ENCODE assay signal across 19 cellular contexts in the genomic region with DNA sequence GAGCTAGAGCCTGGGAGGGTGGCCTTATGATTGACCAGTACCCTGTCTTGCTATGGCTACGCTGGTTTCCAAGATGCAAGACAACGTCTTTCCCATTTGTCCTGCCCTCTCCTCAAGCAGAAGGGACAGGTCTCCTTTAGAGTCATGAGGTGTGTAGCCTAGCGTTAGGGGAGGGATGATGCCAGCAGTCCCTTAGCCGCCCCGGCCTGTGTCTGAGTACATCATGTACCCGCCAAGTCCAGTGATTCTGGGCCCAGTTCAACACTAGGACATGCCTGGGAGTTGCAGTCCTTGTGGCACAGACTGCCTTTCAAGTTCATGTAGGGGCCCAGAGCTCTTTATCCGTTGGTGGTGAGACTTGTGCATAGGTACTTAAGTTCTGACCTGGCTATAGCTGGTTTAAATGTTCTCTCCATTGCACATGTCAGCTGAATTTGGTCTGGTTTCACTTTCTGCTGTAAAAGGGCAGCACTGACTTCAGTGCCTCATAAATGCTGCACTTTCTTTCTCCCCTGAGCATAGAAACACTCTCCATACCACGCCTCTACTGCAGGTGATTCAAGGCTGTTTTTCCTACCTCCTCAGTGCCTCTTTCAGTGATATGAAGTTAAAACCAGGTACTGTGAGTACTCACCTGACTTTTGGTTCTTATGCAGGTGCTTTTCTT.
A peak's percentile ranks its signal among the peaks of the same experiment; 100 is the strongest.
DNase-seq lines count a peak whose midpoint lies in the region; ATAC-seq and TF ChIP-seq lines count a peak whose summit lies in the region.
"Had no signal": no experiment of that assay in that cellular context is flagged by ENCODE, and none has a peak within 500 bp of the region (broad histone marks: within the 10 kb centered on the region; RNA-seq: fewer than 3 reads in every experiment).

No MANE protein-coding gene starts in this region.

- TF ChIP-seq CTCF in KMS-11 (conservative IDR thresholded peaks at IDR 0.05; ENCODE audit: low read depth, low read length): no peak

- H3K79me2 ChIP-seq in KMS-11 (ENCODE audit: insufficient read depth, low read depth): no peaks in the 10 kb centered on the region

- H3K4me1 ChIP-seq in KMS-11 (ENCODE audit: low read depth, poor library complexity, severe bottlenecking): peaks cover 24% of the 10 kb centered on the region

- ATAC-seq in GM18498 (IDR thresholded peaks at IDR 0.05; ENCODE audit: unreplicated experiment): peak; percentile 98
- peak; percentile 71 for ATAC-seq in GM21367 (IDR thresholded peaks at IDR 0.05; ENCODE audit: unreplicated experiment)
- peak; percentile 63 for ATAC-seq in HG02884 (IDR thresholded peaks at IDR 0.05; ENCODE audit: unreplicated experiment)
- ATAC-seq: left cardiac atrium, right cardiac atrium had no signal

- peak overlapping the region; percentile 37; the same call in 1 of the 2 replicates for H3K27ac ChIP-seq in KMS-11

- no peak for DNase-seq in NCI-H146 (lab: John Stamatoyannopoulos, UW)
- DNase-seq in midbrain (lab: John Stamatoyannopoulos, UW): no peak
- DNase-seq in AML-193 (lab: John Stamatoyannopoulos, UW): no peak
- DNase-seq in amygdala (lab: John Stamatoyannopoulos, UW): no peak
- DNase-seq: activated B cell treated with CpG ODN at 0.5 μM for 24 hours; caudate nucleus; DND-41; Karpas-422; left cardiac atrium; NCI-H1436; NCI-H226; occipital lobe; stimulated activated CD4-positive, alpha-beta T cell treated with anti-CD3 and anti-CD28 coated beads, Interleukin-1b, Interleukin-23, amount 100 ng/mL, for 48 hours; T-helper 1 cell had no signal

- no peak overlapping the region for H3K4me3 ChIP-seq in KMS-11 (IDR thresholded peaks at IDR 0.05; ENCODE audit: insufficient read depth, low read depth, low read length)

- no peaks in the 10 kb centered on the region for H4K20me1 ChIP-seq in KMS-11 (ENCODE audit: insufficient read depth)

- H3K9ac ChIP-seq in KMS-11: no peak overlapping the region

- no peak overlapping the region for H2AFZ ChIP-seq in KMS-11 (ENCODE audit: low read depth)

- no peaks in the 10 kb centered on the region for H3K27me3 ChIP-seq in KMS-11 (ENCODE audit: insufficient read depth, low read depth)

- no peaks in the 10 kb centered on the region for H3K36me3 ChIP-seq in KMS-11 (ENCODE audit: insufficient read depth)

- H3K4me2 ChIP-seq in KMS-11: peak overlapping the region; percentile 49; the same call in 1 of the 2 replicates
